In the genomic region with DNA sequence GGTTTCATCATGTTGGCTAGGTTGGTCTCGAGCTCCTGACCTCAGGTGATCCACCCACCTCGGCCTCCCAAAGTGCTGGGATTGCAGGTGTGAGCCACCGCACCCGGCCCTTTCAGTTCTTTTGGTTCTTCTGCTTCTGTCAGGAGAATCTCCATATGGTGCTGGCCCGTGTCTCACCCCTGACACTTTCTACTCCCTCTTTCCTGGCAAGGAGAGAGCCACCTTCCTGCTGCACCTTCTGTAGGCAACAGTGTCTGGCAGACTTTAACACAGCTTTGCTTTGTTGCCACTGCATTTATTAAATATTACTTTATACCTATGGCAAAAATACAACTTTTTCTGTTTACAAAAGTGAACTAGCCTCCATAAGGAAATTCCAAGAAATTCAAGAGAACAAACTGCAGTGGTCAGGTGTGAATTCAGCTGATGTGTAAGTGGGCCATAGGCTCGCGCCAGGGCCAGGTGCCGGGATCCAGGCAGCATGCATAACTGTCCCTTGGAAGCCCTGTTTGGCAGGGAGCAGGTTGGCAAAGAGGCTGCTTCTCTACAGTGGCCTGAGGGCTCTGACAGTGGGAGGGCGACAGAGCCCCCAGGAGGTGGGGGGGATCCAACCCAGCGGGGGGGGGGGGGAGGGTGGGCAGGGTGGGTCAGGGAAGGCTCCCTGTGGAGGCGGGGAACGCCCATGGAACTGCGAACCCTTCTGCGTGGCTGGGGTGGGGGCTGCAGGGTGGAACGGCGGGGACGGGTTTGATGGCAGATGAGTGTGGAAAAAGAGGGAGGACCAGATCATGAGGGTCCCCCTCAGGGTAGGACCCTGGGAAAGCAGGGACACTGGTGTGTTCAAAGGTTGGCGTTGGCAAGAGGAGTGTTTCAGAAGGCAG, we compare ENCODE assay signal across 23 cellular contexts. TPM values are rescaled to one million over a fixed set of nuclear protein-coding genes. Genes with fewer than 3 reads are reported as not detected.
DNase-seq lines count a peak whose midpoint lies in the region; ATAC-seq and TF ChIP-seq lines count a peak whose summit lies in the region.
"Had no signal": no experiment of that assay in that cellular context is flagged by ENCODE, and none has a peak within 500 bp of the region (broad histone marks: within the 10 kb centered on the region; RNA-seq: fewer than 3 reads in every experiment).

No MANE protein-coding gene starts in this region.

- H2BK5ac ChIP-seq in H9 (ENCODE audit: insufficient read length, low read length): no peak overlapping the region

- H2BK120ac ChIP-seq in H9 (ENCODE audit: low read depth, low read length, poor library complexity, severe bottlenecking): no peak overlapping the region

- H2BK12ac ChIP-seq in H9 (ENCODE audit: insufficient read length, low read depth, low read length): no peak overlapping the region

- H3K23me2 ChIP-seq in H9 (ENCODE audit: insufficient read length, low read depth, low read length, poor library complexity, severe bottlenecking): no peaks in the 10 kb centered on the region

- no peaks in the 10 kb centered on the region for H3K4me1 Mint-ChIP-seq in activated naive CD8-positive, alpha-beta T cell (ENCODE audit: low read depth)
- H3K4me1 Mint-ChIP-seq in activated naive CD8-positive, alpha-beta T cell treated with anti-CD3 and anti-CD28 coated beads, Interleukin-2, amount 50 U/mL, for 24 hours: no peaks in the 10 kb centered on the region
- no peaks in the 10 kb centered on the region for H3K4me1 Mint-ChIP-seq in activated naive CD8-positive, alpha-beta T cell treated with anti-CD3 and anti-CD28 coated beads for 36 hours
- H3K4me1 Mint-ChIP-seq in H9: no peaks in the 10 kb centered on the region

- no peaks in the 10 kb centered on the region for H3K36me3 Mint-ChIP-seq in activated naive CD8-positive, alpha-beta T cell
- H3K36me3 Mint-ChIP-seq in activated naive CD8-positive, alpha-beta T cell treated with anti-CD3 and anti-CD28 coated beads, Interleukin-2, amount 50 U/mL, for 24 hours (ENCODE audit: low read depth): peaks cover 6% of the 10 kb centered on the region
- peaks cover 3% of the 10 kb centered on the region for H3K36me3 Mint-ChIP-seq in activated naive CD8-positive, alpha-beta T cell treated with anti-CD3 and anti-CD28 coated beads for 36 hours
- H3K36me3 Mint-ChIP-seq in H9 (ENCODE audit: insufficient read depth in 1 of 3, low read depth in 3 of 3): peaks cover 15 to 38% (median 28%) of the 10 kb centered on the region in 3 experiments

- no peak for TF ChIP-seq CTCF in H9 (conservative IDR thresholded peaks at IDR 0.05)

- H2BK15ac ChIP-seq in H9 (ENCODE audit: low read depth, low read length): no peak overlapping the region

- no peak overlapping the region for H3K56ac ChIP-seq in H9 (ENCODE audit: insufficient read length, low read depth, low read length)

- no peak overlapping the region for H3K18ac ChIP-seq in H9 (ENCODE audit: insufficient read length, low read depth, low read length)

- no peak overlapping the region for H3K27ac ChIP-seq in H9 (ENCODE audit: insufficient read length, low read depth, low read length)
- H3K27ac ChIP-seq: VCaP had no signal

- no peak overlapping the region for H3K23ac ChIP-seq in H9 (ENCODE audit: insufficient read length, low read depth, low read length)

- H3K27ac Mint-ChIP-seq in activated naive CD8-positive, alpha-beta T cell: peak overlapping the region; percentile 61
- H3K27ac Mint-ChIP-seq in activated naive CD8-positive, alpha-beta T cell treated with anti-CD3 and anti-CD28 coated beads, Interleukin-2, amount 50 U/mL, for 24 hours: no peak overlapping the region
- peak overlapping the region; percentile 16 for H3K27ac Mint-ChIP-seq in activated naive CD8-positive, alpha-beta T cell treated with anti-CD3 and anti-CD28 coated beads for 36 hours
- peak overlapping the region in 1 of 3 experiments; percentile 68; a peak in 1 of 7 replicates for H3K27ac Mint-ChIP-seq in H9
- H3K27ac Mint-ChIP-seq: T-helper 1 cell treated with Interleukin-12 subunit alpha and Interleukin-12 subunit beta and Interleukin-4 antibody, amounts not matched to agents 30 μg/mL and 1 μg/mL, for 36 hours had no signal

- no peak overlapping the region for H4K5ac ChIP-seq in H9 (ENCODE audit: insufficient read length, low read depth, low read length)

- no peak overlapping the region for H3K9ac ChIP-seq in H9 (ENCODE audit: extremely low read depth, insufficient read length, low read length)

- no peak overlapping the region for H3K4me2 ChIP-seq in H9 (ENCODE audit: insufficient read depth, insufficient read length, low read length)

- H3K4me1 ChIP-seq in H9 (ENCODE audit: insufficient read depth, low read length): no peaks in the 10 kb centered on the region
- H3K4me1 ChIP-seq: BE2C, prostate gland had no signal

- no peak overlapping the region; the same call in 1 of the 2 replicates for H3K14ac ChIP-seq in H9 (ENCODE audit: insufficient read depth, low read length)

- DNase-seq in activated naive CD8-positive, alpha-beta T cell treated with anti-CD3 and anti-CD28 coated beads, Interleukin-2, amount 50 U/mL, for 24 hours: no peak
- no peak for DNase-seq in activated naive CD8-positive, alpha-beta T cell treated with anti-CD3 and anti-CD28 coated beads for 36 hours
- DNase-seq in islet precursor cell (peak; percentile 29), Kasumi-1 (lab: John Stamatoyannopoulos, UW) (no peak), H9 (no peak), NCI-H1694 (lab: John Stamatoyannopoulos, UW) (no peak), NCI-H748 treated with DMSO at 0.1 percent for 48 hours (lab: John Stamatoyannopoulos, UW) (no peak)
- DNase-seq: activated CD8-positive, alpha-beta memory T cell treated with anti-CD3 and anti-CD28 coated beads, Interleukin-2, amount 50 U/mL, for 48 hours; activated gamma-delta T cell; amygdala; BE2C; dermis blood vessel endothelial cell; HCEC 1CT; NCI-H1092; NCI-H187 treated with DMSO at 0.1 percent for 48 hours; NCI-H526 treated with DMSO at 0.1 percent for 48 hours; RPMI8226; stimulated activated CD4-positive, alpha-beta T cell treated with anti-CD3 and anti-CD28 coated beads, Interleukin-1b, Interleukin-23, amount 100 ng/mL, for 48 hours had no signal

- H3K9me3 ChIP-seq in H9 (ENCODE audit: control insufficient read depth, low read depth, low read length): no peaks in the 10 kb centered on the region
- H3K9me3 ChIP-seq: BE2C, prostate gland had no signal

- H4K20me1 ChIP-seq in H9 (ENCODE audit: control insufficient read depth, insufficient read depth, insufficient read length): no peaks in the 10 kb centered on the region

- H4K91ac ChIP-seq in H9 (ENCODE audit: insufficient read length, low read depth, low read length): no peak overlapping the region

- H2AK5ac ChIP-seq in H9 (ENCODE audit: insufficient read length, low read length): no peak overlapping the region

- H4K8ac ChIP-seq in H9 (replicated peaks; ENCODE audit: insufficient read length, low read depth, low read length): no peak overlapping the region

- H3K4me3 Mint-ChIP-seq in activated naive CD8-positive, alpha-beta T cell: no peak overlapping the region
- H3K4me3 Mint-ChIP-seq in activated naive CD8-positive, alpha-beta T cell treated with anti-CD3 and anti-CD28 coated beads, Interleukin-2, amount 50 U/mL, for 24 hours: no peak overlapping the region
- H3K4me3 Mint-ChIP-seq in activated naive CD8-positive, alpha-beta T cell treated with anti-CD3 and anti-CD28 coated beads for 36 hours: no peak overlapping the region
- no peak overlapping the region for H3K4me3 Mint-ChIP-seq in H9
- H3K4me3 Mint-ChIP-seq: T-helper 1 cell treated with Interleukin-12 subunit alpha and Interleukin-12 subunit beta and Interleukin-4 antibody, amounts not matched to agents 30 μg/mL and 1 μg/mL, for 36 hours had no signal

- H2AFZ ChIP-seq in H9 (ENCODE audit: low read length): no peak overlapping the region

- no peaks in the 10 kb centered on the region for H3K27me3 Mint-ChIP-seq in activated naive CD8-positive, alpha-beta T cell
- H3K27me3 Mint-ChIP-seq in activated naive CD8-positive, alpha-beta T cell treated with anti-CD3 and anti-CD28 coated beads, Interleukin-2, amount 50 U/mL, for 24 hours: no peaks in the 10 kb centered on the region
- no peaks in the 10 kb centered on the region for H3K27me3 Mint-ChIP-seq in activated naive CD8-positive, alpha-beta T cell treated with anti-CD3 and anti-CD28 coated beads for 36 hours
- no peaks in the 10 kb centered on the region for H3K27me3 Mint-ChIP-seq in H9 (ENCODE audit: low read depth)

- H3T11ph ChIP-seq in H9 (ENCODE audit: low read length): no peak overlapping the region

- H3K9me3 Mint-ChIP-seq in activated naive CD8-positive, alpha-beta T cell (ENCODE audit: low read depth): no peaks in the 10 kb centered on the region
- no peaks in the 10 kb centered on the region for H3K9me3 Mint-ChIP-seq in activated naive CD8-positive, alpha-beta T cell treated with anti-CD3 and anti-CD28 coated beads, Interleukin-2, amount 50 U/mL, for 24 hours
- H3K9me3 Mint-ChIP-seq in activated naive CD8-positive, alpha-beta T cell treated with anti-CD3 and anti-CD28 coated beads for 36 hours: no peaks in the 10 kb centered on the region
- no peaks in the 10 kb centered on the region for H3K9me3 Mint-ChIP-seq in H9
- H3K9me3 Mint-ChIP-seq: T-helper 1 cell treated with Interleukin-12 subunit alpha and Interleukin-12 subunit beta and Interleukin-4 antibody, amounts not matched to agents 30 μg/mL and 1 μg/mL, for 36 hours had no signal

- no peaks in the 10 kb centered on the region for H3K79me1 ChIP-seq in H9 (ENCODE audit: insufficient read depth, low read depth, low read length, poor library complexity, severe bottlenecking)

- no peak for ATAC-seq in activated naive CD8-positive, alpha-beta T cell treated with anti-CD3 and anti-CD28 coated beads, Interleukin-2, amount 50 U/mL, for 24 hours
- ATAC-seq: HepG2 had no signal

- WGBS in H9 (ENCODE audit: extremely low coverage, insufficient read length, low lambda C conversion rate): no CpG with 5 or more reads among the region's 18 CpGs

- H3K79me2 ChIP-seq in H9 (ENCODE audit: insufficient read depth, low read length): no peaks in the 10 kb centered on the region

- no peak overlapping the region for H2BK20ac ChIP-seq in H9 (ENCODE audit: low read depth, low read length, poor library complexity, severe bottlenecking)

- no peak overlapping the region for H3K4ac ChIP-seq in H9 (ENCODE audit: low read depth, low read length)

- H3K27me3 ChIP-seq in H9 (ENCODE audit: insufficient read depth, low read length): no peaks in the 10 kb centered on the region
- H3K27me3 ChIP-seq: BE2C had no signal

RNA-seq across cellular contexts. Expression of gene CTSH, which starts 21.1 kb away (rescaled TPM):
- total RNA-seq in activated naive CD8-positive, alpha-beta T cell treated with anti-CD3 and anti-CD28 coated beads for 36 hours: 1 to 10 TPM; 4.3 to 4.9 TPM
- 15.5 and 16.8 TPM in 2 replicates for total RNA-seq in H9 (2021)

RNA-seq across cellular contexts. Expression of gene MORF4L1, which starts 51.0 kb away (rescaled TPM):
- 100 to 1,000 TPM; 275 to 293 TPM for total RNA-seq in activated naive CD8-positive, alpha-beta T cell treated with anti-CD3 and anti-CD28 coated beads for 36 hours
- 544 and 553 TPM in 2 replicates for total RNA-seq in H9 (2021)
